In genomic region chr2:147182260-147182659, GRCh38 we compare ENCODE assay signal across 9 cellular contexts.
A peak's percentile ranks its signal among the peaks of the same experiment; 100 is the strongest.
DNase-seq lines count a peak whose midpoint lies in the region; ATAC-seq and TF ChIP-seq lines count a peak whose summit lies in the region.
"Had no signal": no experiment of that assay in that cellular context is flagged by ENCODE, and none has a peak within 500 bp of the region (broad histone marks: within the 10 kb centered on the region; RNA-seq: fewer than 3 reads in every experiment).

No MANE protein-coding gene starts in this region.

- H3K27me3 ChIP-seq in thyroid gland: no peaks in the 10 kb centered on the region

- DNase-seq in activated T-cell treated with anti-CD3 and anti-CD28 coated beads for 48 hours (ENCODE audit: low read depth) (peak; percentile 30), GM13977 (ENCODE audit: low spot score) (no peak), C1 segment of cervical spinal cord (lab: John Stamatoyannopoulos, UW) (no peak), SW 1271 (lab: John Stamatoyannopoulos, UW) (no peak), thyroid gland (no peak)
- DNase-seq in stimulated activated CD4-positive, alpha-beta T cell treated with anti-CD3 and anti-CD28 coated beads, Interleukin-2, amount 100 ng/mL, for 4 hours (ENCODE audit: low read depth): peak; percentile 44

- intact Hi-C loops in thyroid gland (cut with DNase I): no loop called here

- TF ChIP-seq POLR2A in thyroid gland (IDR thresholded peaks at IDR 0.05): no peak

- H3K36me3 ChIP-seq in thyroid gland: no peaks in the 10 kb centered on the region
- H3K36me3 ChIP-seq: thoracic aorta had no signal

- H3K4me3 ChIP-seq in thyroid gland (replicated peaks in 1 of 3): no peak overlapping the region
- H3K4me3 ChIP-seq: thoracic aorta had no signal

- H3K4me1 ChIP-seq in thyroid gland: no peaks in the 10 kb centered on the region

- in situ Hi-C loops in GM13977 (cut with MboI; ENCODE audit: low pct_unique_long_range_greater_than_20kb, low sequenced_read_pairs, unreplicated experiment): no loop called here

- H3K9me3 ChIP-seq in thyroid gland: no peaks in the 10 kb centered on the region
- H3K9me3 ChIP-seq: thoracic aorta had no signal

- ATAC-seq in GM19455 (IDR thresholded peaks at IDR 0.05; ENCODE audit: unreplicated experiment) (peak; percentile 62), HG03175 (IDR thresholded peaks at IDR 0.05; ENCODE audit: unreplicated experiment) (peak; percentile 80)

- H3K27ac ChIP-seq in thyroid gland: no peak overlapping the region
- H3K27ac ChIP-seq: thoracic aorta had no signal

- 72 to 74% methylated on average over 4 of the region's 4 CpGs for WGBS in thyroid gland, 2 donors

- TF ChIP-seq CTCF in GM13977 (IDR thresholded peaks at IDR 0.05; ENCODE audit: extremely low read depth, insufficient read depth, missing control alignments) (no peak), thyroid gland (IDR thresholded peaks at IDR 0.05) (no peak)

Comparison
In these comparisons a context has a peak if more than half of its experiments do, and no peak if none do; other contexts are left out.
1. DNase-seq: peak in activated T-cell treated with anti-CD3 and anti-CD28 coated beads for 48 hours (single experiment) and stimulated activated CD4-positive, alpha-beta T cell treated with anti-CD3 and anti-CD28 coated beads, Interleukin-2, amount 100 ng/mL, for 4 hours (single experiment); none in GM13977 (single experiment), C1 segment of cervical spinal cord (0 of 14), SW 1271 (0 of 2) and thyroid gland (0 of 2).